In the genomic region with DNA sequence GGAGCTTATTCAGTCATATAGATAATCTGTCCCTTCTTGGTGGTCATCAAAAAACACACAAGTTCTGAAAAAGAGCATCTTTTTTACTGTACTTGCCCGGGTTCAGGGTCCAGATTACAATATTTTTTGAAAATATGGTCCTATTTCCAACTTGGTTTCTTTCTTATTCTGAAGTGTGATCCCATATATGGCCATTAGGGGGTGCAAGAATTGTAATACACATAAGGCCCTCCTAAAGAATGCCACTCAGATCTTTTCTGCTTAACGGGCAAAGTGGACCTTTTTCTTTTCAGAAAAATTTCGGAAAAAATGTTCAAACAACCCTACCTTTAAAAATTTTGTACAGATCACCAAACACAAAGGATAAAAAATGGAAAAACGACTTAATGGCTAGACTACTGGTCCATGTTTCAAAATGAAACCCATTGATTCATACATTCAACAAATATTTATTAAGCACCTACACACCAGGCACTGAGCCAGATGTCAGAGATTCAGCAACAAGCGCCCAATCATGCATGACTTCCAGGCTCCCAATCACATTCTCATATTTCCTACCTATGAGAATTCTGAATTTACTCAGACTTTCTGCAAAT, we compare ENCODE assay signal across 8 cellular contexts.
A peak's percentile ranks its signal among the peaks of the same experiment; 100 is the strongest.
DNase-seq lines count a peak whose midpoint lies in the region; ATAC-seq and TF ChIP-seq lines count a peak whose summit lies in the region.

No MANE protein-coding gene starts in this region.

- intact Hi-C loops in OCI-LY7 (cut with micrococcal nuclease; ENCODE audit: unreplicated experiment) = no loop called here
- intact Hi-C loops in gastrocnemius medialis (cut with DNase I; ENCODE audit: low total_unique reads) = no loop called here

- H3K4me1 ChIP-seq in DOHH2 (ENCODE audit: control insufficient read depth, low read length) = no peaks in the 10 kb centered on the region
- H3K4me1 ChIP-seq in OCI-LY7 (ENCODE audit: insufficient read depth, low read length, poor library complexity, severe bottlenecking) = no peaks in the 10 kb centered on the region
- no peaks in the 10 kb centered on the region for H3K4me1 ChIP-seq in gastrocnemius medialis

- no peaks in the 10 kb centered on the region for H3K4me1 Mint-ChIP-seq in activated CD8-positive, alpha-beta memory T cell treated with anti-CD3 and anti-CD28 coated beads, Interleukin-2, amount 10 ng/mL, durations not matched to agents 7 days and 5 days

- no peaks in the 10 kb centered on the region for H3K36me3 Mint-ChIP-seq in activated CD8-positive, alpha-beta memory T cell treated with anti-CD3 and anti-CD28 coated beads, Interleukin-2, amount 10 ng/mL, durations not matched to agents 7 days and 5 days

- H3K36me3 ChIP-seq in DOHH2 (ENCODE audit: control insufficient read depth, low read length) (no peaks in the 10 kb centered on the region), OCI-LY7 (ENCODE audit: insufficient read depth, low read length) (no peaks in the 10 kb centered on the region), gastrocnemius medialis (no peaks in the 10 kb centered on the region)

- in situ Hi-C loops in gastrocnemius medialis (cut with MboI; ENCODE audit: low sequenced_read_pairs in 4 of 4) = loop anchor here in 3 of 4 donors (10.0 to 25.0 kb wide), 2 partner anchors 467 to 480 kb away; no protein-coding TSS in a partner anchor

- H3K4me2 ChIP-seq in DOHH2 (ENCODE audit: low read length) = no peak overlapping the region
- H3K4me2 ChIP-seq in OCI-LY7 (ENCODE audit: low read length) = no peak overlapping the region

- no peaks in the 10 kb centered on the region for H3K9me2 ChIP-seq in DOHH2 (replicated peaks; ENCODE audit: control insufficient read depth, low read length)
- H3K9me2 ChIP-seq in OCI-LY7 (ENCODE audit: insufficient read depth, low read length) = no peaks in the 10 kb centered on the region

- POLR2A ChIA-PET in OCI-LY7 (lab: Charles Lee) = no interaction called here

- H3K27ac ChIP-seq in DOHH2 (ENCODE audit: low read depth, low read length) (no peak overlapping the region), OCI-LY7 (ENCODE audit: low read depth, low read length, poor library complexity, severe bottlenecking) (no peak overlapping the region), gastrocnemius medialis (no peak overlapping the region)

- no TSS peak for BruUV-seq in OCI-LY7 (replicated peaks; lab: Mats Ljungman, UMichigan)

- no peak overlapping the region for H2AFZ ChIP-seq in OCI-LY7 (ENCODE audit: low read length)

- H3K4me3 ChIP-seq in DOHH2 (ENCODE audit: low read length) (no peak overlapping the region), OCI-LY7 (ENCODE audit: low read depth, low read length, poor library complexity, severe bottlenecking) (no peak overlapping the region), gastrocnemius medialis (no peak overlapping the region)

- H3K27me3 ChIP-seq in DOHH2 (ENCODE audit: control insufficient read depth, low read length) (no peaks in the 10 kb centered on the region), gastrocnemius medialis (no peaks in the 10 kb centered on the region)

- ATAC-seq in GM21723 (IDR thresholded peaks at IDR 0.05; ENCODE audit: unreplicated experiment) = peak; percentile 69
- no peak for ATAC-seq in gastrocnemius medialis
- no peak for ATAC-seq in activated CD8-positive, alpha-beta memory T cell treated with anti-CD3 and anti-CD28 coated beads, Interleukin-2, amount 10 ng/mL, durations not matched to agents 7 days and 5 days

- peaks cover 6% of the 10 kb centered on the region for H3K27me3 Mint-ChIP-seq in activated CD8-positive, alpha-beta memory T cell treated with anti-CD3 and anti-CD28 coated beads, Interleukin-2, amount 10 ng/mL, durations not matched to agents 7 days and 5 days

- peak; percentile 38 for DNase-seq in OCI-LY7 (ENCODE audit: low spot score)
- peak; percentile 72 for DNase-seq in fibroblast of peridontal ligament (ENCODE audit: extremely low read depth)
- DNase-seq in gastrocnemius medialis = no peak
- DNase-seq in DMS153 treated with DMSO at 0.1 percent for 48 hours (lab: John Stamatoyannopoulos, UW; ENCODE audit: unreplicated experiment) = no peak
- DNase-seq in NCI-H2227 (lab: John Stamatoyannopoulos, UW; ENCODE audit: unreplicated experiment) = no peak
- no peak for DNase-seq in activated CD8-positive, alpha-beta memory T cell treated with anti-CD3 and anti-CD28 coated beads, Interleukin-2, amount 10 ng/mL, durations not matched to agents 7 days and 5 days

- H3K9me3 Mint-ChIP-seq in activated CD8-positive, alpha-beta memory T cell treated with anti-CD3 and anti-CD28 coated beads, Interleukin-2, amount 10 ng/mL, durations not matched to agents 7 days and 5 days (ENCODE audit: low read depth) = no peaks in the 10 kb centered on the region

- H3K79me2 ChIP-seq in DOHH2 (ENCODE audit: control insufficient read depth, low read length) = no peaks in the 10 kb centered on the region
- H3K79me2 ChIP-seq in OCI-LY7 (ENCODE audit: insufficient read depth, low read depth, low read length) = no peaks in the 10 kb centered on the region

- CTCF ChIA-PET in OCI-LY7 (lab: Charles Lee; ENCODE audit: unreplicated experiment) = no interaction called here
- CTCF ChIA-PET in activated CD8-positive, alpha-beta memory T cell treated with anti-CD3 and anti-CD28 coated beads, Interleukin-2, amount 10 ng/mL, durations not matched to agents 7 days and 5 days (lab: Charles Lee) = no interaction called here

- no peaks in the 10 kb centered on the region for H3F3A ChIP-seq in DOHH2 (ENCODE audit: control insufficient read depth, insufficient read depth)

- no peaks in the 10 kb centered on the region for H3K9me3 ChIP-seq in DOHH2 (ENCODE audit: control insufficient read depth, insufficient read depth, low read length)
- no peaks in the 10 kb centered on the region for H3K9me3 ChIP-seq in OCI-LY7 (ENCODE audit: low read length)
- H3K9me3 ChIP-seq in gastrocnemius medialis = no peaks in the 10 kb centered on the region

- no peak overlapping the region for H3K27ac Mint-ChIP-seq in activated CD8-positive, alpha-beta memory T cell treated with anti-CD3 and anti-CD28 coated beads, Interleukin-2, amount 10 ng/mL, durations not matched to agents 7 days and 5 days

- H4K20me1 ChIP-seq in DOHH2 (ENCODE audit: control insufficient read depth, insufficient read depth, low read depth, low read length) (no peaks in the 10 kb centered on the region), OCI-LY7 (ENCODE audit: insufficient read depth, low read length) (no peaks in the 10 kb centered on the region)

- no peak overlapping the region for H3K4me3 Mint-ChIP-seq in activated CD8-positive, alpha-beta memory T cell treated with anti-CD3 and anti-CD28 coated beads, Interleukin-2, amount 10 ng/mL, durations not matched to agents 7 days and 5 days

- TF ChIP-seq CTCF in DOHH2 (IDR thresholded peaks at IDR 0.05; ENCODE audit: low read depth, low read length, poor library complexity, severe bottlenecking) = peak; percentile 73
- TF ChIP-seq CTCF in OCI-LY7 (conservative IDR thresholded peaks at IDR 0.05; ENCODE audit: low read length) = peak; percentile 89
- peak; percentile 33 to 67 (median 52) for TF ChIP-seq CTCF in gastrocnemius medialis (IDR thresholded peaks at IDR 0.05 in 4 of 5, conservative IDR thresholded peaks at IDR 0.05 in 1 of 5)

- no peak for TF ChIP-seq POLR2A in gastrocnemius medialis (IDR thresholded peaks at IDR 0.05)

Comparison
In these comparisons a context has a peak if more than half of its experiments do, and no peak if none do; other contexts are left out.
1. DNase-seq: peak in OCI-LY7 (single experiment) and fibroblast of peridontal ligament (single experiment); none in gastrocnemius medialis (0 of 2), DMS153 treated with DMSO at 0.1 percent for 48 hours (single experiment), NCI-H2227 (single experiment) and activated CD8-positive, alpha-beta memory T cell treated with anti-CD3 and anti-CD28 coated beads, Interleukin-2, amount 10 ng/mL, durations not matched to agents 7 days and 5 days (single experiment).
2. Peak in every context shown above with its lines, with median percentiles within 50 percentile points of each other: CTCF ChIP-seq.